ENCODE assay signal across 8 cellular contexts in the genomic region with DNA sequence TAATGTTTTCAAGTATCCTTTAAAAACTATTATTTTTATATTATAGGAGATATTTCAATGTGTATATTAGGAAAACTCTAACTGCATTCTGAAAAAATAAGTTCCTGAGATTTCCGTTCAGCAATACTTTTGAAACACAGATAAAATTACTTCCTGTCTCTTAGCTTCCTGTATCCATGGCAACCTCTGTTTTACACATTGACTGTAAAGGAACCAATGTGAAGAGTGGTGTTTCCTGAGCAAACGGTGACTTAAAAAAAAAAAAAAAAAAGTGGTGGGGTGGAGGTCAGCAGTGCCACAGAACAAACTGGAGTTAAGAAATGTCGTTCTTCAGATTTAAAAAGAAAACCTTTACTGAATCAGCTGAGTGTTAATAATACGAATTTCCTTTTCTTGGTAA. TPM values are rescaled to one million over a fixed set of nuclear protein-coding genes. Genes with fewer than 3 reads are reported as not detected.
A peak's percentile ranks its signal among the peaks of the same experiment; 100 is the strongest.
DNase-seq lines count a peak whose midpoint lies in the region; ATAC-seq, FAIRE-seq and TF ChIP-seq lines count a peak whose summit lies in the region.

Gene LRRC70 (plus strand): TSS at position 280 of the 400 bp plus-strand sequence. CDS start 620 bp downstream, outside the sequence.

- DNase-seq in left cardiac atrium (no peak), Right ventricle myocardium inferior (ENCODE audit: missing footprints) (no peak), SIG-M5 treated with dmso at 0.1 percent for 504 hours (lab: John Stamatoyannopoulos, UW; ENCODE audit: unreplicated experiment) (peak; percentile 82), globus pallidus (ENCODE audit: low spot score) (peak; percentile 7), thoracic aorta (ENCODE audit: low spot score) (no peak), NCI-H128 (lab: John Stamatoyannopoulos, UW; ENCODE audit: unreplicated experiment) (no peak), frontal cortex (ENCODE audit: low spot score in 2 of 2) (no peak)

- no peaks in the 10 kb centered on the region for H3K9me3 ChIP-seq in thoracic aorta

- ATAC-seq in left cardiac atrium = peak; percentile 59 to 61
- ATAC-seq in Right ventricle myocardium inferior = no peak
- ATAC-seq in HG02943 (IDR thresholded peaks at IDR 0.05; ENCODE audit: low read depth, unreplicated experiment) = peak; percentile 90
- ATAC-seq in thoracic aorta (ENCODE audit: insufficient number of reproducible peaks, low FRiP score, low read depth) = no peak

- H3K4me3 ChIP-seq in thoracic aorta = peak within 1 kb of the TSS; percentile 2

- H3K36me3 ChIP-seq in thoracic aorta = no peaks in the 10 kb centered on the region

- FAIRE-seq in frontal cortex (lab: Jason Lieb, UNC) = no peak

- H3K27ac ChIP-seq in thoracic aorta = no peak within 1 kb of the TSS

- intact Hi-C loops in left cardiac atrium (cut with DNase I) = no loop called here
- intact Hi-C loops in Right ventricle myocardium inferior (cut with DNase I) = no loop called here

- no peaks in the 10 kb centered on the region for H3K4me1 ChIP-seq in thoracic aorta (ENCODE audit: control insufficient read depth in 1 of 2, low read depth in 2 of 2)

- no peak for TF ChIP-seq CTCF in thoracic aorta (IDR thresholded peaks at IDR 0.05)

- H3K27me3 ChIP-seq in thoracic aorta (replicated peaks; ENCODE audit: insufficient read depth) = no peaks in the 10 kb centered on the region

RNA-seq across cellular contexts. Expression of gene LRRC70, which starts in this region (rescaled TPM):
- total RNA-seq in left cardiac atrium (1 to 10 TPM; 2.0 to 2.2 TPM), Right ventricle myocardium inferior (1.0 TPM), thoracic aorta (1 to 10 TPM; 3.6 to 4.2 TPM), frontal cortex (3.7 TPM)

Comparison
In these comparisons a context has a peak if more than half of its experiments do, and no peak if none do; other contexts are left out.
1. ATAC-seq: peak in left cardiac atrium (2 of 2) and HG02943 (single experiment); none in Right ventricle myocardium inferior (single experiment) and thoracic aorta (single experiment).
2. DNase-seq: peak in SIG-M5 treated with dmso at 0.1 percent for 504 hours (single experiment) and globus pallidus (single experiment); none in left cardiac atrium (single experiment), Right ventricle myocardium inferior (single experiment), thoracic aorta (single experiment), NCI-H128 (single experiment) and frontal cortex (0 of 2).